23 cellular contexts compared by ENCODE assay signal in the genomic region with DNA sequence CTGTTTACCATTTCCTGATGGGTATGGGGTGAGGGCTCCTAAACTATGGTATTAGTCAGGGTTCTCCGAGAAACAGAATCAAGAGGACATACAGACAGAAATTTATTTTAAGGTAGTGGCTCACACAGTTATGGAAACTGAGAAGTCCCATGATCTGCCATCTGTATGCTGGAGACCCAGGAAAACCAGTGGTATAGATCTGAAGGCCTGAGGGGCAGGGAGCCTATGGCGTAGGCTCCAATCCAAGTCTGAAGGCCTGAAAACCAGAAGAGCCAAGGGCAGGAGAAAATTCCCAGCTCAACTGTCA.
"Had no signal": no experiment of that assay in that cellular context is flagged by ENCODE, and none has a peak within 500 bp of the region (broad histone marks: within the 10 kb centered on the region; RNA-seq: fewer than 3 reads in every experiment).

No MANE protein-coding gene starts in this region.

- H3K36me3 ChIP-seq: MG63, Peyer's patch, SJSA1 had no signal

- H3K9me3 ChIP-seq: MG63, Peyer's patch, SJSA1 had no signal

- H3K4me1 ChIP-seq: Peyer's patch, SJSA1 had no signal

- DNase-seq: IMR-90; Karpas-422; KG1; MG63; NCI-H1092; NCI-H1436; NCI-H1694; NCI-H187 treated with DMSO at 0.1 percent for 48 hours; NCI-H2029 treated with DMSO at 0.1 percent for 48 hours; NCI-H2171 treated with DMSO at 0.1 percent for 48 hours; NCI-H345; NCI-H510A treated with DMSO at 0.1 percent for 48 hours; NCI-H526; NCI-H82; NK-92 treated with Interleukin-12 subunit alpha and Interleukin-12 subunit beta, amount 100 ng/mL, for 24 hours; Peyer's patch; Right ventricle myocardium superior; RPMI8226; SIG-M5 had no signal

- H2AFZ ChIP-seq: PC-9 had no signal

- H3K27me3 ChIP-seq: MG63, Peyer's patch had no signal

- H3K4me2 ChIP-seq: PC-9 had no signal

- H3K4me3 ChIP-seq: MG63, PC-9, Peyer's patch, SJSA1, SK-N-MC had no signal

- H3K27ac ChIP-seq: PC-9, Peyer's patch, SJSA1, SK-N-MC had no signal

- ATAC-seq: HepG2 had no signal
